In genomic region chr18:9835112-9835755, GRCh38 we compare ENCODE assay signal across 13 cellular contexts.
DNase-seq lines count a peak whose midpoint lies in the region; ATAC-seq and TF ChIP-seq lines count a peak whose summit lies in the region.
"Had no signal": no experiment of that assay in that cellular context is flagged by ENCODE, and none has a peak within 500 bp of the region (broad histone marks: within the 10 kb centered on the region; RNA-seq: fewer than 3 reads in every experiment).

No MANE protein-coding gene starts in this region.

- H3K27ac ChIP-seq in epithelial cell of prostate: peak overlapping the region; percentile 30

- H3K27me3 Mint-ChIP-seq in nephron (ENCODE audit: low read depth): peaks cover 3% of the 10 kb centered on the region
- H3K27me3 Mint-ChIP-seq: B cell had no signal

- DNase-seq in DMS53 treated with DMSO at 0.1 percent for 48 hours (lab: John Stamatoyannopoulos, UW; ENCODE audit: unreplicated experiment) (peak; percentile 16), NCI-H345 (lab: John Stamatoyannopoulos, UW) (peak; percentile 61), epithelial cell of prostate (ENCODE audit: low read depth, low spot score) (no peak), dedifferentiated amniotic fluid mesenchymal stem cell (ENCODE audit: extremely low spot score) (no peak)
- no peak for DNase-seq in effector CD8-positive, alpha-beta T cell (lab: John Stamatoyannopoulos, UW)
- DNase-seq: activated gamma-delta T cell, cortex of kidney, NCI-H1092 had no signal

- ATAC-seq in HG03159 (IDR thresholded peaks at IDR 0.05; ENCODE audit: unreplicated experiment): no peak
- no peak for ATAC-seq in HG03469 (IDR thresholded peaks at IDR 0.05; ENCODE audit: unreplicated experiment)
- ATAC-seq: Right ventricle myocardium inferior had no signal

- H3K9me3 Mint-ChIP-seq in nephron: no peaks in the 10 kb centered on the region

- TF ChIP-seq CTCF in nephron (IDR thresholded peaks at IDR 0.05; ENCODE audit: unreplicated experiment in 3 of 3): no peak

- H3K4me1 Mint-ChIP-seq in nephron: peaks cover 54% of the 10 kb centered on the region

- no peak overlapping the region for H3K4me3 Mint-ChIP-seq in nephron
- H3K4me3 Mint-ChIP-seq: B cell had no signal

- peak overlapping the region; percentile 73 to 86 (median 82) for H3K27ac Mint-ChIP-seq in nephron
- H3K27ac Mint-ChIP-seq: B cell had no signal

- H3K36me3 Mint-ChIP-seq in nephron (ENCODE audit: low read depth): peaks cover 9% of the 10 kb centered on the region

Comparison
In these comparisons a context has a peak if more than half of its experiments do, and no peak if none do; other contexts are left out.
1. DNase-seq: peak in DMS53 treated with DMSO at 0.1 percent for 48 hours (single experiment) and NCI-H345 (single experiment); none in epithelial cell of prostate (single experiment), dedifferentiated amniotic fluid mesenchymal stem cell (single experiment) and effector CD8-positive, alpha-beta T cell (single experiment).